8 cellular contexts compared by ENCODE assay signal in genomic region chr3:107240183-107241091, GRCh38.
DNase-seq lines count a peak whose midpoint lies in the region; ATAC-seq and TF ChIP-seq lines count a peak whose summit lies in the region.

No MANE protein-coding gene starts in this region.

- H3K9me3 ChIP-seq in WERI-Rb-1 (ENCODE audit: severe bottlenecking) (no peaks in the 10 kb centered on the region), mammary epithelial cell (replicated peaks; ENCODE audit: insufficient read depth, low read length) (no peaks in the 10 kb centered on the region)

- WGBS in mammary epithelial cell (ENCODE audit: low coverage, missing lambda C conversion rate) = 1% methylated on average over 42 of the region's 59 CpGs

- intact Hi-C loops in mammary epithelial cell (cut with micrococcal nuclease) = loop anchor here (1.0 kb wide), 2 partner anchors 190 to 303 kb away; no protein-coding TSS in a partner anchor

- peak overlapping the region; percentile 93 for H2AFZ ChIP-seq in mammary epithelial cell (ENCODE audit: low read depth, low read length)

- DNase-seq in NCI-H1417 (lab: John Stamatoyannopoulos, UW) (peak; percentile 58 to 74 (median 71)), NCI-H1417 treated with DMSO at 0.1 percent for 48 hours (lab: John Stamatoyannopoulos, UW) (no peak), NCI-H1930 (lab: John Stamatoyannopoulos, UW) (peak; percentile 26 to 72), WERI-Rb-1 (peak; percentile 70), mammary epithelial cell (peak; percentile 76), iris pigment epithelial cell (ENCODE audit: low read depth) (peak; percentile 72)
- DNase-seq in stimulated activated CD4-positive, alpha-beta T cell treated with anti-CD3 and anti-CD28 coated beads, Interleukin-12 subunit alpha, Interleukin-12 subunit beta, amount 100 ng/mL, for 24 hours (ENCODE audit: low read depth in 2 of 2) = peak; percentile 59 to 62

- dilution Hi-C loops in mammary epithelial cell (cut with HindIII; ENCODE audit: low sequenced_read_pairs) = no loop called here

- H3K79me2 ChIP-seq in mammary epithelial cell (ENCODE audit: insufficient read depth, low read length) = peaks cover 54% of the 10 kb centered on the region

- CTCF ChIA-PET in mammary epithelial cell (lab: Charles Lee; ENCODE audit: low non-redundant PET) = no interaction called here

- peak overlapping the region; percentile 83 for H3K4me2 ChIP-seq in mammary epithelial cell (ENCODE audit: insufficient read depth, low read depth, low read length)

- H4K20me1 ChIP-seq in mammary epithelial cell (ENCODE audit: insufficient read depth, low read length) = no peaks in the 10 kb centered on the region

- in situ Hi-C loops in mammary epithelial cell (cut with MboI; ENCODE audit: low sequenced_read_pairs in 2 of 2) = no loop called here

- H3K36me3 ChIP-seq in WERI-Rb-1 (no peaks in the 10 kb centered on the region), mammary epithelial cell (ENCODE audit: insufficient read depth, low read length) (no peaks in the 10 kb centered on the region)

- BruUV-seq in mammary epithelial cell (replicated peaks; lab: Mats Ljungman, UMichigan) = no TSS peak

- H3K27me3 ChIP-seq in WERI-Rb-1 (ENCODE audit: insufficient read depth, low read depth, severe bottlenecking) = no peaks in the 10 kb centered on the region
- no peaks in the 10 kb centered on the region for H3K27me3 ChIP-seq in mammary epithelial cell (ENCODE audit: insufficient read depth, low read length)

- TF ChIP-seq CTCF in WERI-Rb-1 (IDR thresholded peaks at IDR 0.05; ENCODE audit: low read depth, low read length) = no peak
- TF ChIP-seq CTCF in mammary epithelial cell (conservative IDR thresholded peaks at IDR 0.05 in 1 of 2, IDR thresholded peaks at IDR 0.05 in 1 of 2; ENCODE audit: extremely low read depth in 1 of 2, insufficient read depth in 1 of 2, low read depth in 1 of 2, low read length in 2 of 2) = no peak

- peak overlapping the region; percentile 29; the same call in 1 of the 2 replicates for H3K27ac ChIP-seq in WERI-Rb-1
- peak overlapping the region; percentile 93 for H3K27ac ChIP-seq in mammary epithelial cell (ENCODE audit: insufficient read depth, low read depth, low read length)

- H3K9ac ChIP-seq in mammary epithelial cell (ENCODE audit: insufficient read depth, low read length) = peak overlapping the region; percentile 93

- peaks cover 13% of the 10 kb centered on the region for H3K4me1 ChIP-seq in mammary epithelial cell (ENCODE audit: insufficient read depth, low read length)

- peak; percentile 84 for ATAC-seq in HG02840 (IDR thresholded peaks at IDR 0.05; ENCODE audit: low FRiP score, unreplicated experiment)

- H3K4me3 ChIP-seq in WERI-Rb-1 (ENCODE audit: low read depth, low read length) (peak overlapping the region; percentile 62), mammary epithelial cell (replicated peaks in 1 of 3; ENCODE audit: insufficient read depth in 1 of 3, low read depth in 2 of 3, low read length in 3 of 3) (peak overlapping the region; percentile 49 to 97 (median 94))
